8 cellular contexts compared by ENCODE assay signal in the genomic region with DNA sequence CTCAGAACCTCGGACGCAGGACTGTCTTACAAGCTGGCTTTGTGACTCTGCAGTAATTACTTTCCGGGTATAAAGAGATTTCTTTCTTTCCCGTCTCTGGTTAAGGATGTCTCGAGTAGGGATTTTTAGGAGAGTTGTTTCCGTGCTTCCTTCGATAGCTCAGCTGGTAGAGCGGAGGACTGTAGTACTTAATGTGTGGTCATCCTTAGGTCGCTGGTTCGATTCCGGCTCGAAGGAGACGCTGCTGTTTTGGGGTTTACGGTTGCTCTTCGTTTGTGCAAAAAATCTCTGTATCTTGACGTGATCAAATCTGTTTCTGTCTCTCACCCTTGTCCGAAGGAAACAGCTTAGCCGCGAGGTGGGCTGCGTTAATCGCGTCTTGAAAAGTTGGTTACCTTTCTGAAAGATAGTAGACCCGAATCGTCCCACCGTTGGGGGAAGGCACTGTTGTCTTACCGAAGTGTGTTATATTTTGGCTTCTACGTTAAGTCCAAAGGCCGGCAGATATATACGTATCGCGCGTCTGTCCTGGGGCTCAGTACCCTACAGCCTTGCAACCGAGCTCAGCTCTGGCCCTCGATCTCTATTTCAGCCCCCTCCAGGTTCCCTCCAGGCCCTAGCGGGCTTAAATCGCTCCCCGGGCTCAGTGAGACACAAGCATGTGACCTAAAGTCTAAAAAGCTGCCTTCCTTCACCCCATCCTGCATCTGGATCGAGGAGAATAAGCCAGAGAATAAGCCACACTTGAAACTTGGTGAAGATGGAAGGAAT. TPM values are rescaled to one million over a fixed set of nuclear protein-coding genes. Genes with fewer than 3 reads are reported as not detected.
DNase-seq lines count a peak whose midpoint lies in the region; ATAC-seq and TF ChIP-seq lines count a peak whose summit lies in the region.

No MANE protein-coding gene starts in this region.

- no peaks in the 10 kb centered on the region for H3K9me3 ChIP-seq in breast epithelium

- peaks cover 0 to 14% of the 10 kb centered on the region in 2 donors for H3K4me1 ChIP-seq in breast epithelium

- intact Hi-C loops in breast epithelium (cut with DNase I; ENCODE audit: low total_unique reads): loop anchor here (5.0 kb wide), 1 partner anchor 71 kb away; no protein-coding TSS in a partner anchor

- H3K4me3 ChIP-seq in breast epithelium: peak overlapping the region; percentile 83 to 93 (median 88)

- POLR2A ChIA-PET in GM10248 (lab: Yijun Ruan, JAX): interaction anchor here (0.6 to 1.8 kb wide), 5 partner anchors 12 to 341 kb away, joined by 3 to 13 read pairs (median 5); a partner anchor contains a TSS

- ATAC-seq in HG02588 (IDR thresholded peaks at IDR 0.05; ENCODE audit: unreplicated experiment): peak; percentile 24

- no peaks in the 10 kb centered on the region for H3K27me3 ChIP-seq in breast epithelium

- no peaks in the 10 kb centered on the region for H3K36me3 ChIP-seq in breast epithelium

- TF ChIP-seq CTCF in GM10248 (IDR thresholded peaks at IDR 0.05; ENCODE audit: control extremely low read depth, extremely low read depth, low read depth, missing control alignments) (no peak), breast epithelium (IDR thresholded peaks at IDR 0.05) (peak in 1 of 3 donors; percentile 17)

- CTCF ChIA-PET in GM10248 (lab: Yijun Ruan, JAX): interaction anchor here (0.7 to 13.8 kb wide), 14 partner anchors 14 to 356 kb away, joined by 3 to 199 read pairs (median 5); no protein-coding TSS in a partner anchor

- peak; percentile 45 for TF ChIP-seq POLR2A in breast epithelium (IDR thresholded peaks at IDR 0.05)

- H3K27ac ChIP-seq in breast epithelium: peak overlapping the region; percentile 99 to 100

- DNase-seq in GM10248 (ENCODE audit: extremely low spot score) (peak; percentile 49), NCI-H146 (lab: John Stamatoyannopoulos, UW) (peak; percentile 82), UCSD-AML1 (lab: John Stamatoyannopoulos, UW; ENCODE audit: unreplicated experiment) (peak; percentile 82), breast epithelium (ENCODE audit: low spot score in 2 of 2) (peak; percentile 64 to 67), inferior parietal cortex (ENCODE audit: extremely low spot score) (peak; percentile 95), smooth muscle cell of the brain vasculature (ENCODE audit: low read depth, low spot score) (peak; percentile 77), cortex of kidney (lab: John Stamatoyannopoulos, UW) (no peak)

RNA-seq across cellular contexts. Expression of a gene that starts 1.1 kb away (rescaled TPM):
- 100 to 1,000 TPM; 165 to 367 (median 177) TPM for total RNA-seq in breast epithelium

RNA-seq across cellular contexts. Expression of a gene that starts 5.3 kb away (rescaled TPM):
- 10 to 100 TPM; 49.2 to 59.8 (median 55.5) TPM for total RNA-seq in breast epithelium

RNA-seq across cellular contexts. Expression of a gene that starts 41.8 kb away (rescaled TPM):
- not detected for total RNA-seq in breast epithelium
